In the genomic region with DNA sequence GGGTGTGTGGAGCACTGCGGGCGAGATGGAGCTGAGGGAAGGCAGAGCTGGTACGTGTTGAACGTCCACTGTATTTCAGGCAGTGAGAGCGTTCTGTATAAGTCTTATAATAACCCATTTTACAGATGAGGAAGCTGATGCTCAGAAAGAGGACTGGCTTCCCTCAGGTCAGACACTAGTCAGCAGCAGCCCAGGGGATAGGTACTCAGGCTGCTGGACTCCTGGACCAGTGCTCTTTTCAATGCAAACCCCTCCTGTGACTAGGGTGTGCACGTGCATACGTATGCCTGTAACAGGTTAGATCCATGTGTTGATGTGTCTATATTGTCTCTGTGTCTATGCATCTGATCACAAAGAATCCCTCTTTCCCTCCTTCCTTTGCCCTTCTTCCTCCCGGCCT, we compare ENCODE assay signal across 25 cellular contexts. TPM values are rescaled to one million over a fixed set of nuclear protein-coding genes. Genes with fewer than 3 reads are reported as not detected.
DNase-seq lines count a peak whose midpoint lies in the region; ATAC-seq, FAIRE-seq and TF ChIP-seq lines count a peak whose summit lies in the region.
"Had no signal": no experiment of that assay in that cellular context is flagged by ENCODE, and none has a peak within 500 bp of the region (broad histone marks: within the 10 kb centered on the region; RNA-seq: fewer than 3 reads in every experiment).

No MANE protein-coding gene starts in this region.

- POLR2A ChIA-PET in H1 (lab: Charles Lee; ENCODE audit: partially characterized antibody) = no interaction called here
- POLR2A ChIA-PET in activated CD8-positive, alpha-beta T cell treated with anti-CD3 and anti-CD28 coated beads for 36 hours (lab: Charles Lee) = interaction anchor here (0.6 to 1.3 kb wide), 2 partner anchors 10 to 29 kb away, joined by 4 read pairs; no protein-coding TSS in a partner anchor

- H3K4me1 Mint-ChIP-seq in osteocyte (ENCODE audit: unreplicated experiment) = no peaks in the 10 kb centered on the region
- no peaks in the 10 kb centered on the region for H3K4me1 Mint-ChIP-seq in activated CD8-positive, alpha-beta T cell treated with anti-CD3 and anti-CD28 coated beads for 36 hours (ENCODE audit: low read depth)
- H3K4me1 Mint-ChIP-seq: IgD-negative memory B cell had no signal

- no peak overlapping the region for H2BK12ac ChIP-seq in H1 (ENCODE audit: low read depth, low read length)

- ATAC-seq in activated CD8-positive, alpha-beta T cell treated with anti-CD3 and anti-CD28 coated beads for 36 hours = no peak
- ATAC-seq in aorta (ENCODE audit: low FRiP score) (no peak), left lobe of liver (no peak), GM21423 (IDR thresholded peaks at IDR 0.05; ENCODE audit: unreplicated experiment) (no peak)

- H2BK20ac ChIP-seq in H1 (ENCODE audit: low read length) = no peak overlapping the region

- H3K36me3 ChIP-seq in adipocyte (ENCODE audit: control insufficient read depth, insufficient read depth, low read length, severe bottlenecking) = no peaks in the 10 kb centered on the region
- no peaks in the 10 kb centered on the region for H3K36me3 ChIP-seq in H1 (ENCODE audit: control insufficient read depth in 2 of 4, insufficient read depth in 4 of 4, low read length in 3 of 4)
- no peaks in the 10 kb centered on the region for H3K36me3 ChIP-seq in uterus
- no peaks in the 10 kb centered on the region for H3K36me3 ChIP-seq in aorta (ENCODE audit: control insufficient read depth in 1 of 2, insufficient read depth in 2 of 2, low read length in 1 of 2)
- H3K36me3 ChIP-seq: HAP-1 had no signal

- CTCF ChIA-PET in H1 (lab: Charles Lee; ENCODE audit: partially characterized antibody) = interaction anchor here (1.1 to 1.8 kb wide), 2 partner anchors 14 to 78 kb away, joined by 6 to 7 read pairs; no protein-coding TSS in a partner anchor
- CTCF ChIA-PET in activated CD8-positive, alpha-beta T cell treated with anti-CD3 and anti-CD28 coated beads for 36 hours (lab: Charles Lee) = interaction anchor here (1.0 kb wide), 1 partner anchor 78 kb away, joined by 3 read pairs; no protein-coding TSS in a partner anchor

- H3K9me3 ChIP-seq in adipocyte (ENCODE audit: control insufficient read depth, low read length) = no peaks in the 10 kb centered on the region
- no peaks in the 10 kb centered on the region for H3K9me3 ChIP-seq in H1 (ENCODE audit: insufficient read depth in 2 of 2, low read depth in 1 of 2, low read length in 1 of 2)
- H3K9me3 ChIP-seq in uterus = no peaks in the 10 kb centered on the region
- no peaks in the 10 kb centered on the region for H3K9me3 ChIP-seq in aorta (ENCODE audit: control insufficient read depth, low read length)
- H3K9me3 ChIP-seq: Caco-2 had no signal

- H3K9me3 Mint-ChIP-seq in osteocyte (ENCODE audit: unreplicated experiment) = no peaks in the 10 kb centered on the region
- H3K9me3 Mint-ChIP-seq in activated CD8-positive, alpha-beta T cell treated with anti-CD3 and anti-CD28 coated beads for 36 hours = no peaks in the 10 kb centered on the region
- H3K9me3 Mint-ChIP-seq: CD4-positive, alpha-beta T cell; IgD-negative memory B cell had no signal

- no peak for FAIRE-seq in H1 (lab: Jason Lieb, UNC)
- FAIRE-seq: A204.1, D721Med, GM12892, GM18507 had no signal

- no peak overlapping the region for H3K14ac ChIP-seq in H1 (ENCODE audit: insufficient read length)

- H2BK5ac ChIP-seq in H1 (ENCODE audit: low read depth, low read length) = no peak overlapping the region

- H3K27ac ChIP-seq in H1 (ENCODE audit: low read depth, low read length) = no peak overlapping the region
- H3K27ac ChIP-seq in uterus = peak overlapping the region; percentile 76 to 80
- H3K27ac ChIP-seq in aorta (ENCODE audit: low read depth in 1 of 2, low read length in 2 of 2) = no peak overlapping the region
- H3K27ac ChIP-seq: C4-2B, HL-60 had no signal

- H2AK5ac ChIP-seq in H1 (ENCODE audit: low read depth, low read length) = no peak overlapping the region

- no peaks in the 10 kb centered on the region for H3K36me3 Mint-ChIP-seq in osteocyte (ENCODE audit: unreplicated experiment)
- no peaks in the 10 kb centered on the region for H3K36me3 Mint-ChIP-seq in activated CD8-positive, alpha-beta T cell treated with anti-CD3 and anti-CD28 coated beads for 36 hours (ENCODE audit: low read depth)

- WGBS in H1 (ENCODE audit: extremely low coverage in 1 of 2, insufficient coverage in 1 of 2, insufficient read length in 1 of 2, insufficient replicate concordance in 2 of 2, low coverage in 1 of 2, low lambda C conversion rate in 2 of 2, missing lambda C conversion rate in 1 of 2), 2 experiments = 97% methylated on average over 8 of the region's 8 CpGs; no CpG with 5 or more reads in 1 of the 2 experiments
- 92 to 93% methylated on average over 8 of the region's 8 CpGs for WGBS in aorta, 2 donors

- H3K4me3 Mint-ChIP-seq in osteocyte (ENCODE audit: unreplicated experiment) = no peak overlapping the region
- no peak overlapping the region for H3K4me3 Mint-ChIP-seq in activated CD8-positive, alpha-beta T cell treated with anti-CD3 and anti-CD28 coated beads for 36 hours
- H3K4me3 Mint-ChIP-seq: CD4-positive, alpha-beta T cell had no signal

- no peak overlapping the region for H2AFZ ChIP-seq in H1 (ENCODE audit: low read length)

- intact Hi-C loops in uterus (cut with DNase I; ENCODE audit: low total_unique reads) (no loop called here), aorta (cut with DNase I) (no loop called here)
- intact Hi-C loops in activated CD8-positive, alpha-beta T cell treated with anti-CD3 and anti-CD28 coated beads for 36 hours (cut with micrococcal nuclease) = no loop called here

- no peak overlapping the region for H3K4me2 ChIP-seq in H1 (ENCODE audit: insufficient read depth in 1 of 2, low read depth in 2 of 2, low read length in 2 of 2)

- H2BK120ac ChIP-seq in H1 (replicated peaks; ENCODE audit: low read depth, low read length) = no peak overlapping the region

- TF ChIP-seq POLR2A in H1 (IDR thresholded peaks at IDR 0.05; ENCODE audit: control extremely low read depth in 1 of 2, low read depth in 2 of 2, low read length in 2 of 2) (no peak), uterus (IDR thresholded peaks at IDR 0.05) (no peak)

- DNase-seq in adipocyte (ENCODE audit: low read depth) = no peak
- DNase-seq in H1 (ENCODE audit: low read depth in 1 of 2, low spot score in 2 of 2) = no peak
- DNase-seq in osteocyte (ENCODE audit: extremely low spot score, unreplicated experiment) = peak; percentile 59
- DNase-seq in uterus = no peak
- no peak for DNase-seq in activated CD8-positive, alpha-beta T cell treated with anti-CD3 and anti-CD28 coated beads for 36 hours
- no peak for DNase-seq in aorta
- DNase-seq in left lobe of liver (ENCODE audit: low spot score) = no peak
- DNase-seq: ACHN; Caco-2; CD4-positive, alpha-beta T cell; DMS79; GDM1; GOT3; KG1 had no signal

- H4K5ac ChIP-seq in H1 (ENCODE audit: insufficient read length, low read depth, low read length) = no peak overlapping the region

- peaks cover 22% of the 10 kb centered on the region for H3K27me3 Mint-ChIP-seq in osteocyte (ENCODE audit: unreplicated experiment)
- peaks cover 12% of the 10 kb centered on the region for H3K27me3 Mint-ChIP-seq in activated CD8-positive, alpha-beta T cell treated with anti-CD3 and anti-CD28 coated beads for 36 hours

- no peaks in the 10 kb centered on the region for H3K79me2 ChIP-seq in H1 (ENCODE audit: control insufficient read depth in 1 of 2, insufficient read depth in 2 of 2, low read length in 2 of 2)

- no peaks in the 10 kb centered on the region for H4K20me1 ChIP-seq in H1 (replicated peaks in 1 of 2; ENCODE audit: control insufficient read depth in 1 of 2, insufficient read depth in 2 of 2, low read length in 2 of 2)

- H4K8ac ChIP-seq in H1 (ENCODE audit: extremely low read depth, insufficient read depth, low read length) = no peak overlapping the region

- H3K27me3 ChIP-seq in adipocyte (replicated peaks; ENCODE audit: control insufficient read depth, insufficient read depth, low read length) (no peaks in the 10 kb centered on the region), H1 (replicated peaks in 1 of 4; ENCODE audit: control insufficient read depth in 3 of 4, extremely low read depth in 1 of 4, insufficient read depth in 3 of 4, low read length in 3 of 4) (no peaks in the 10 kb centered on the region), uterus (no peaks in the 10 kb centered on the region), aorta (ENCODE audit: control insufficient read depth in 1 of 2, insufficient read depth in 2 of 2, low read length in 1 of 2) (no peaks in the 10 kb centered on the region)

- no peaks in the 10 kb centered on the region for H3K23me2 ChIP-seq in H1 (ENCODE audit: low read depth, low read length)

- no peak overlapping the region for H3K4me3 ChIP-seq in adipocyte (ENCODE audit: low read length)
- H3K4me3 ChIP-seq in H1 (ENCODE audit: extremely low read depth in 1 of 4, insufficient read depth in 2 of 4, low read depth in 3 of 4, low read length in 4 of 4) = no peak overlapping the region
- H3K4me3 ChIP-seq in uterus = no peak overlapping the region
- no peak overlapping the region for H3K4me3 ChIP-seq in aorta (ENCODE audit: low read length in 2 of 2)
- H3K4me3 ChIP-seq: HAP-1 had no signal

- H3K9ac ChIP-seq in adipocyte (ENCODE audit: low read length) (peak overlapping the region; percentile 46), H1 (replicated peaks in 1 of 4; ENCODE audit: extremely low read depth in 1 of 4, low read depth in 3 of 4, low read length in 3 of 4) (no peak overlapping the region)

- peaks cover 58% of the 10 kb centered on the region for H3K4me1 ChIP-seq in adipocyte (ENCODE audit: control insufficient read depth, insufficient read depth, low read length)
- no peaks in the 10 kb centered on the region; a peak in 1 of 7 replicates for H3K4me1 ChIP-seq in H1 (replicated peaks in 1 of 4; ENCODE audit: control insufficient read depth in 3 of 4, insufficient read depth in 4 of 4, low read length in 3 of 4)
- no peaks in the 10 kb centered on the region for H3K4me1 ChIP-seq in uterus
- H3K4me1 ChIP-seq in aorta (ENCODE audit: control insufficient read depth in 1 of 2, insufficient read depth in 2 of 2, low read length in 2 of 2) = no peaks in the 10 kb centered on the region
- H3K4me1 ChIP-seq: Caco-2, HAP-1 had no signal

- H3K56ac ChIP-seq in H1 (replicated peaks; ENCODE audit: insufficient read length, low read depth, low read length) = no peak overlapping the region

- H3K23ac ChIP-seq in H1 (ENCODE audit: insufficient read length) = no peak overlapping the region

- no peak overlapping the region for H4K91ac ChIP-seq in H1 (replicated peaks; ENCODE audit: insufficient read length, low read length)

- no peaks in the 10 kb centered on the region for H3K79me1 ChIP-seq in H1 (ENCODE audit: low read depth, low read length)

- H3K18ac ChIP-seq in H1 (ENCODE audit: extremely low read depth, low read length) = no peak overlapping the region

- no peak overlapping the region for H3K27ac Mint-ChIP-seq in osteocyte (ENCODE audit: unreplicated experiment)
- no peak overlapping the region for H3K27ac Mint-ChIP-seq in activated CD8-positive, alpha-beta T cell treated with anti-CD3 and anti-CD28 coated beads for 36 hours
- H3K27ac Mint-ChIP-seq: CD4-positive, alpha-beta T cell; IgD-negative memory B cell had no signal

- H3K4ac ChIP-seq in H1 (replicated peaks; ENCODE audit: insufficient read length, low read depth, low read length) = peak overlapping the region; percentile 25

- TF ChIP-seq CTCF in H1 (IDR thresholded peaks at IDR 0.05; ENCODE audit: control extremely low read depth in 1 of 3, insufficient read depth in 1 of 3, low read depth in 1 of 3, low read length in 3 of 3) (no peak), osteocyte (IDR thresholded peaks at IDR 0.05) (no peak), uterus (IDR thresholded peaks at IDR 0.05) (no peak)
- TF ChIP-seq CTCF in activated CD8-positive, alpha-beta T cell treated with anti-CD3 and anti-CD28 coated beads for 36 hours (IDR thresholded peaks at IDR 0.05) = no peak

- no peak for TF ChIP-seq EP300 in H1 (IDR thresholded peaks at IDR 0.05; ENCODE audit: borderline replicate concordance in 1 of 2, low read depth in 2 of 2, low read length in 2 of 2)

- no peak overlapping the region for H2BK15ac ChIP-seq in H1 (ENCODE audit: low read length)

- no peak for TF ChIP-seq RAD21 in H1 (IDR thresholded peaks at IDR 0.05 in 1 of 2, conservative IDR thresholded peaks at IDR 0.05 in 1 of 2; ENCODE audit: low read depth in 2 of 2, low read length in 2 of 2)

RNA-seq across cellular contexts. Expression of a gene that starts 8.3 kb away (rescaled TPM):
- total RNA-seq in H1 (2021; fragmentation: NEBNext Ultra II Directional; extraction: Animal tissue kit (Norgen Biotek cat#: 25700)) = 0.09 and 0.46 TPM in 2 replicates
- 0.03 and 0.16 TPM in 2 replicates for polyA plus RNA-seq in H1 (2011; rRNA removed)
- 0.14 TPM for polyA plus RNA-seq in H1 (2011; cell fraction: cytosol; rRNA removed)
- 0.57 TPM for polyA plus RNA-seq in H1 (2011; cell fraction: nucleus; rRNA removed)
- 0.03 to 0.28 TPM (median 0.20 TPM) in 4 replicates for polyA plus RNA-seq in H1 (2012, experiment 1 of 2)
- 0.03 TPM for polyA plus RNA-seq in H1 (2012, experiment 2 of 2)
- polyA plus RNA-seq in H1 (2013, experiment 1 of 2) = 0.02 TPM
- not detected for polyA plus RNA-seq in H1 (2013, experiment 2 of 2)
- polyA minus RNA-seq in H1 (2011; rRNA and poly(A)+ RNA removed) = 0.41 TPM in 1 of 2 replicates, not detected in the other
- polyA minus RNA-seq in H1 (2011; cell fraction: cytosol; rRNA and poly(A)+ RNA removed) = not detected
- polyA minus RNA-seq in H1 (2011; cell fraction: nucleus; rRNA and poly(A)+ RNA removed) = 0.20 TPM
- not detected in 2 replicates for total RNA-seq in osteocyte
- 10 to 100 TPM; 16.6 to 69.2 (median 23.1) TPM for total RNA-seq in uterus
- 100 to 1,000 TPM; 130 to 138 TPM for total RNA-seq in activated CD8-positive, alpha-beta T cell treated with anti-CD3 and anti-CD28 coated beads for 36 hours
- total RNA-seq in aorta = 10 to 100 TPM in 1 of 2 donors, 1 to 10 TPM in 1; 9.1 to 19.5 TPM
- polyA plus RNA-seq in aorta = 1 to 10 TPM; 5.3 to 6.5 TPM
- 2.1 TPM for total RNA-seq in left lobe of liver
- total RNA-seq: Caco-2, Daoy had no signal

RNA-seq across cellular contexts. Expression of a gene that starts 54.3 kb away (rescaled TPM):
- total RNA-seq in H1 (2021; fragmentation: NEBNext Ultra II Directional; extraction: Animal tissue kit (Norgen Biotek cat#: 25700)) = not detected in 2 replicates
- polyA plus RNA-seq in H1 (2011; rRNA removed) (0.05 TPM in 1 of 2 replicates, not detected in the other), aorta (not detected)
- polyA plus RNA-seq in H1 (2011; cell fraction: cytosol; rRNA removed) = not detected
- polyA plus RNA-seq in H1 (2011; cell fraction: nucleus; rRNA removed) = 0.14 TPM
- not detected in 4 replicates for polyA plus RNA-seq in H1 (2012, experiment 1 of 2)
- 0.10 TPM for polyA plus RNA-seq in H1 (2012, experiment 2 of 2)
- not detected for polyA plus RNA-seq in H1 (2013, experiment 1 of 2)
- 0.02 TPM for polyA plus RNA-seq in H1 (2013, experiment 2 of 2)
- 0.09 and 0.34 TPM in 2 replicates for polyA minus RNA-seq in H1 (2011; rRNA and poly(A)+ RNA removed)
- polyA minus RNA-seq in H1 (2011; cell fraction: cytosol; rRNA and poly(A)+ RNA removed) = not detected
- polyA minus RNA-seq in H1 (2011; cell fraction: nucleus; rRNA and poly(A)+ RNA removed) = not detected
- total RNA-seq in osteocyte (not detected in 2 replicates), uterus (1 to 10 TPM in 2 of 4 donors, not detected in 2; 2.8 to 3.3 TPM), aorta (under 1 TPM; 0.45 to 0.84 TPM), left lobe of liver (0.25 TPM)
- not detected for total RNA-seq in activated CD8-positive, alpha-beta T cell treated with anti-CD3 and anti-CD28 coated beads for 36 hours
- total RNA-seq: Caco-2; CD4-positive, alpha-beta T cell had no signal
- polyA plus RNA-seq: BJ, IgD-negative memory B cell had no signal

Comparison
In these comparisons a context has a peak if more than half of its experiments do, and no peak if none do; other contexts are left out.
1. H3K27ac ChIP-seq: peak in uterus (2 of 2); none in H1 (single experiment) and aorta (0 of 2).